In genomic region chr18:36255072-36255708, GRCh38 we compare ENCODE assay signal across 19 cellular contexts. TPM values are rescaled to one million over a fixed set of nuclear protein-coding genes. Genes with fewer than 3 reads are reported as not detected.
DNase-seq lines count a peak whose midpoint lies in the region; ATAC-seq and TF ChIP-seq lines count a peak whose summit lies in the region.
"Had no signal": no experiment of that assay in that cellular context is flagged by ENCODE, and none has a peak within 500 bp of the region (broad histone marks: within the 10 kb centered on the region; RNA-seq: fewer than 3 reads in every experiment).

No MANE protein-coding gene starts in this region.

- no peak overlapping the region for H3K4me3 Mint-ChIP-seq in H9
- H3K4me3 Mint-ChIP-seq in brain, result peak overlapping the region in 4 of 5 experiments; percentile 13 to 74 (median 60)
- H3K4me3 Mint-ChIP-seq in activated CD4-positive, alpha-beta T cell treated with anti-CD3 and anti-CD28 coated beads, Interleukin-2, amount 10 ng/mL, durations not matched to agents 24 days and 14 days, result no peak overlapping the region

- no peaks in the 10 kb centered on the region for H3K4me1 ChIP-seq in H9 (ENCODE audit: insufficient read depth, low read length)
- H3K4me1 ChIP-seq: BE2C, SJSA1 had no signal

- H2AFZ ChIP-seq in H9 (ENCODE audit: low read length), result no peak overlapping the region

- no peaks in the 10 kb centered on the region for H3K9me3 ChIP-seq in H9 (ENCODE audit: control insufficient read depth, low read depth, low read length)
- H3K9me3 ChIP-seq: BE2C, SJSA1 had no signal

- H2BK120ac ChIP-seq in H9 (ENCODE audit: low read depth, low read length, poor library complexity, severe bottlenecking), result no peak overlapping the region

- no peaks in the 10 kb centered on the region for H3K79me1 ChIP-seq in H9 (ENCODE audit: insufficient read depth, low read depth, low read length, poor library complexity, severe bottlenecking)

- no peak overlapping the region for H3K56ac ChIP-seq in H9 (ENCODE audit: insufficient read length, low read depth, low read length)

- peaks cover 0 to 8% (median 0%) of the 10 kb centered on the region in 3 experiments; a peak in 4 of 7 replicates for H3K36me3 Mint-ChIP-seq in H9 (ENCODE audit: insufficient read depth in 1 of 3, low read depth in 3 of 3)
- H3K36me3 Mint-ChIP-seq in brain, result no peaks in the 10 kb centered on the region
- no peaks in the 10 kb centered on the region for H3K36me3 Mint-ChIP-seq in activated CD4-positive, alpha-beta T cell treated with anti-CD3 and anti-CD28 coated beads, Interleukin-2, amount 10 ng/mL, durations not matched to agents 24 days and 14 days (ENCODE audit: low read depth)

- H3K9ac ChIP-seq in H9 (ENCODE audit: extremely low read depth, insufficient read length, low read length), result no peak overlapping the region

- no peak overlapping the region for H3K27ac ChIP-seq in H9 (ENCODE audit: insufficient read length, low read depth, low read length)
- H3K27ac ChIP-seq: SJSA1 had no signal

- H3K27me3 Mint-ChIP-seq in H9 (ENCODE audit: low read depth), result no peaks in the 10 kb centered on the region; the same call in 1 of the 2 replicates
- no peaks in the 10 kb centered on the region for H3K27me3 Mint-ChIP-seq in brain
- H3K27me3 Mint-ChIP-seq in activated CD4-positive, alpha-beta T cell treated with anti-CD3 and anti-CD28 coated beads, Interleukin-2, amount 10 ng/mL, durations not matched to agents 24 days and 14 days, result peaks cover 6% of the 10 kb centered on the region

- no peak overlapping the region for H3K4me2 ChIP-seq in H9 (ENCODE audit: insufficient read depth, insufficient read length, low read length)

- no peak overlapping the region for H3K14ac ChIP-seq in H9 (ENCODE audit: insufficient read depth, low read length)

- no peak for TF ChIP-seq CTCF in H9 (conservative IDR thresholded peaks at IDR 0.05)
- no peak for TF ChIP-seq CTCF in brain (conservative IDR thresholded peaks at IDR 0.05)

- no peak for ATAC-seq in GM21367 (IDR thresholded peaks at IDR 0.05; ENCODE audit: unreplicated experiment)

- no peaks in the 10 kb centered on the region for H3K9me3 Mint-ChIP-seq in H9
- no peaks in the 10 kb centered on the region for H3K9me3 Mint-ChIP-seq in brain
- no peaks in the 10 kb centered on the region for H3K9me3 Mint-ChIP-seq in activated CD4-positive, alpha-beta T cell treated with anti-CD3 and anti-CD28 coated beads, Interleukin-2, amount 10 ng/mL, durations not matched to agents 24 days and 14 days

- DNase-seq in H9, result no peak
- peak; percentile 83 for DNase-seq in NCI-H2227 treated with DMSO at 0.1 percent for 48 hours (lab: John Stamatoyannopoulos, UW)
- DNase-seq in retina, result peak; percentile 60
- no peak for DNase-seq in activated CD4-positive, alpha-beta T cell treated with anti-CD3 and anti-CD28 coated beads, Interleukin-2, amount 50 U/mL, for 4 hours
- no peak for DNase-seq in activated CD4-positive, alpha-beta T cell treated with anti-CD3 and anti-CD28 coated beads, Interleukin-2, amount 10 ng/mL, durations not matched to agents 24 days and 14 days
- DNase-seq: BE2C, DMS53, GF-D8, H7, IMR-90, NCI-H1105, NCI-H146, NCI-H2029, NCI-H2171, NCI-H526, OCI-M1 had no signal

- H3K27me3 ChIP-seq in H9 (ENCODE audit: insufficient read depth, low read length), result no peaks in the 10 kb centered on the region
- H3K27me3 ChIP-seq: BE2C, SJSA1 had no signal

- no CpG with 5 or more reads among the region's 10 CpGs for WGBS in H9 (ENCODE audit: extremely low coverage, insufficient read length, low lambda C conversion rate)

- no peak overlapping the region for H2BK15ac ChIP-seq in H9 (ENCODE audit: low read depth, low read length)

- H4K20me1 ChIP-seq in H9 (ENCODE audit: control insufficient read depth, insufficient read depth, insufficient read length), result peaks cover 1% of the 10 kb centered on the region

- no peak overlapping the region for H2AK5ac ChIP-seq in H9 (ENCODE audit: insufficient read length, low read length)

- no peaks in the 10 kb centered on the region for H3K79me2 ChIP-seq in H9 (ENCODE audit: insufficient read depth, low read length)

- H3K27ac Mint-ChIP-seq in H9 (peak overlapping the region in 2 of 3 experiments; percentile 11 to 23; a peak in 1 of 7 replicates), brain (peak overlapping the region; percentile 48 to 92 (median 88))
- H3K27ac Mint-ChIP-seq in activated CD4-positive, alpha-beta T cell treated with anti-CD3 and anti-CD28 coated beads, Interleukin-2, amount 10 ng/mL, durations not matched to agents 24 days and 14 days, result no peak overlapping the region

- no peak overlapping the region for H2BK5ac ChIP-seq in H9 (ENCODE audit: insufficient read length, low read length)

- H3K4me1 Mint-ChIP-seq in H9, result 0 out of 4 replicates have a peak, but pooled peaks cover 0 to 2% of the 10 kb centered on the region in 2 experiments
- H3K4me1 Mint-ChIP-seq in brain, result peaks cover 16% of the 10 kb centered on the region
- no peaks in the 10 kb centered on the region for H3K4me1 Mint-ChIP-seq in activated CD4-positive, alpha-beta T cell treated with anti-CD3 and anti-CD28 coated beads, Interleukin-2, amount 10 ng/mL, durations not matched to agents 24 days and 14 days

- H4K8ac ChIP-seq in H9 (replicated peaks; ENCODE audit: insufficient read length, low read depth, low read length), result no peak overlapping the region

- H3K18ac ChIP-seq in H9 (ENCODE audit: insufficient read length, low read depth, low read length), result no peak overlapping the region

- intact Hi-C loops in activated CD4-positive, alpha-beta T cell treated with anti-CD3 and anti-CD28 coated beads, Interleukin-2, amount 10 ng/mL, durations not matched to agents 24 days and 14 days (cut with micrococcal nuclease), result no loop called here

- H3K23ac ChIP-seq in H9 (ENCODE audit: insufficient read length, low read depth, low read length), result no peak overlapping the region

- no peak overlapping the region for H4K91ac ChIP-seq in H9 (ENCODE audit: insufficient read length, low read depth, low read length)

- H3K4ac ChIP-seq in H9 (ENCODE audit: low read depth, low read length), result no peak overlapping the region

- no peak overlapping the region for H2BK12ac ChIP-seq in H9 (ENCODE audit: insufficient read length, low read depth, low read length)

- H3T11ph ChIP-seq in H9 (ENCODE audit: low read length), result no peak overlapping the region

- H4K5ac ChIP-seq in H9 (ENCODE audit: insufficient read length, low read depth, low read length), result no peak overlapping the region

- H3K23me2 ChIP-seq in H9 (ENCODE audit: insufficient read length, low read depth, low read length, poor library complexity, severe bottlenecking), result no peaks in the 10 kb centered on the region

- H2BK20ac ChIP-seq in H9 (ENCODE audit: low read depth, low read length, poor library complexity, severe bottlenecking), result no peak overlapping the region

RNA-seq across cellular contexts. Expression of gene FHOD3, which starts 42.3 kb away (rescaled TPM):
- total RNA-seq in H9 (2021), result 7.0 and 8.0 TPM in 2 replicates
- polyA plus RNA-seq in brain (ENCODE audit: insufficient read depth, low read depth, low replicate concordance), result 15.2 TPM
- not detected in 2 replicates for total RNA-seq in activated CD4-positive, alpha-beta T cell treated with anti-CD3 and anti-CD28 coated beads, Interleukin-2, amount 10 ng/mL, durations not matched to agents 24 days and 14 days

Comparison
In these comparisons a context has a peak if more than half of its experiments do, and no peak if none do; other contexts are left out.
1. DNase-seq: peak in NCI-H2227 treated with DMSO at 0.1 percent for 48 hours (single experiment) and retina (single experiment); none in H9 (single experiment), activated CD4-positive, alpha-beta T cell treated with anti-CD3 and anti-CD28 coated beads, Interleukin-2, amount 50 U/mL, for 4 hours (0 of 2) and activated CD4-positive, alpha-beta T cell treated with anti-CD3 and anti-CD28 coated beads, Interleukin-2, amount 10 ng/mL, durations not matched to agents 24 days and 14 days (single experiment).
2. H3K4me3 Mint-ChIP-seq: peak in brain (4 of 5); none in H9 (0 of 2) and activated CD4-positive, alpha-beta T cell treated with anti-CD3 and anti-CD28 coated beads, Interleukin-2, amount 10 ng/mL, durations not matched to agents 24 days and 14 days (single experiment).